18 cellular contexts compared by ENCODE assay signal in genomic region chr7:5350600-5351385, GRCh38.
DNase-seq lines count a peak whose midpoint lies in the region; ATAC-seq and TF ChIP-seq lines count a peak whose summit lies in the region.
"Had no signal": no experiment of that assay in that cellular context is flagged by ENCODE, and none has a peak within 500 bp of the region (broad histone marks: within the 10 kb centered on the region; RNA-seq: fewer than 3 reads in every experiment).

No MANE protein-coding gene starts in this region.

- ATAC-seq in Right ventricle myocardium inferior (no peak), gastrocnemius medialis (no peak)
- ATAC-seq: HCT116 had no signal

- H3K4me1 ChIP-seq in mesodermal cell (ENCODE audit: control insufficient read depth, insufficient read depth, low read length, poor library complexity, severe bottlenecking): peaks cover 16% of the 10 kb centered on the region
- H3K4me1 ChIP-seq in transverse colon: peaks cover 17 to 34% (median 26%) of the 10 kb centered on the region in 4 donors
- peaks cover 17 to 19% of the 10 kb centered on the region in 2 donors for H3K4me1 ChIP-seq in gastrocnemius medialis

- whole genome bisulfite sequencing in mesodermal cell (ENCODE audit: insufficient coverage in 2 of 2), 2 experiments: 62 to 64% methylated on average over 14 to 17 of the region's 23 CpGs
- WGBS in transverse colon (ENCODE audit: low coverage in 1 of 2), 2 donors: 89 to 91% methylated on average over 6 to 23 of the region's 23 CpGs

- intact Hi-C loops in Right ventricle myocardium inferior (cut with DNase I): no loop called here
- intact Hi-C loops in cardiac septum (cut with DNase I): no loop called here
- intact Hi-C loops in transverse colon (cut with DNase I; ENCODE audit: low total_unique reads): no loop called here
- intact Hi-C loops in gastrocnemius medialis (cut with DNase I; ENCODE audit: low total_unique reads): no loop called here

- H3K27ac ChIP-seq in mesodermal cell (ENCODE audit: low read depth, low read length, severe bottlenecking) (peak overlapping the region; percentile 29), transverse colon (peak overlapping the region in 3 of 4 donors; percentile 10 to 67 (median 20)), gastrocnemius medialis (no peak overlapping the region)
- H3K27ac ChIP-seq: 22Rv1; BLaER1 treated with 17β-estradiol and CSF1 and Interleukin-3, amounts not matched to agents 10 nM and 100 nM; KMS-11 had no signal

- H3K36me3 ChIP-seq in mesodermal cell (ENCODE audit: control insufficient read depth, insufficient read depth, low read length) (peaks cover 80% of the 10 kb centered on the region), transverse colon (peaks cover 0 to 13% (median under 1%) of the 10 kb centered on the region in 4 donors), gastrocnemius medialis (peaks cover 0 to 32% of the 10 kb centered on the region in 2 donors)

- no peak for TF ChIP-seq POLR2A in transverse colon (IDR thresholded peaks at IDR 0.05)
- no peak for TF ChIP-seq POLR2A in gastrocnemius medialis (IDR thresholded peaks at IDR 0.05)

- in situ Hi-C loops in transverse colon (cut with MboI; ENCODE audit: low pct_ligation_motif_present in 1 of 4, low pct_unique_long_range_greater_than_20kb in 1 of 4, low sequenced_read_pairs in 3 of 4): loop anchor here in 1 of 4 donors (25.0 kb wide), 1 partner anchor 112 kb away; no protein-coding TSS in a partner anchor
- in situ Hi-C loops in gastrocnemius medialis (cut with MboI; ENCODE audit: low sequenced_read_pairs in 4 of 4): no loop called here

- H3K9me3 ChIP-seq in mesodermal cell (ENCODE audit: control insufficient read depth, low read length): no peaks in the 10 kb centered on the region
- H3K9me3 ChIP-seq in transverse colon: no peaks in the 10 kb centered on the region
- H3K9me3 ChIP-seq in gastrocnemius medialis: no peaks in the 10 kb centered on the region
- H3K9me3 ChIP-seq: MG63 had no signal

- TF ChIP-seq EP300 in transverse colon (IDR thresholded peaks at IDR 0.05; ENCODE audit: low read depth): no peak

- no peak for TF ChIP-seq CTCF in transverse colon (IDR thresholded peaks at IDR 0.05)
- TF ChIP-seq CTCF in gastrocnemius medialis (IDR thresholded peaks at IDR 0.05 in 4 of 5, conservative IDR thresholded peaks at IDR 0.05 in 1 of 5): no peak

- H3K4me3 ChIP-seq in mesodermal cell (ENCODE audit: extremely low read depth, insufficient read depth, low read length, poor library complexity, severe bottlenecking) (no peak overlapping the region), transverse colon (no peak overlapping the region), gastrocnemius medialis (no peak overlapping the region)
- H3K4me3 ChIP-seq: BLaER1 treated with 17β-estradiol and CSF1 and Interleukin-3, amounts not matched to agents 10 nM and 100 nM; MG63 had no signal

- DNase-seq in Right ventricle myocardium inferior (ENCODE audit: missing footprints) (peak; percentile 39), cardiac septum (ENCODE audit: low spot score) (no peak), epidermal melanocyte (ENCODE audit: insufficient read length, low spot score) (peak; percentile 11), transverse colon (no peak), DMS53 treated with DMSO at 0.1 percent for 48 hours (lab: John Stamatoyannopoulos, UW; ENCODE audit: unreplicated experiment) (no peak), GM19238 (ENCODE audit: insufficient read length, low spot score) (no peak), gastrocnemius medialis (no peak)
- DNase-seq: MG63, NCI-H1105, NCI-H187, NCI-H446 treated with DMSO at 0.1 percent for 48 hours, NCI-H748 treated with DMSO at 0.1 percent for 48 hours, SHP77 had no signal

- H3K27me3 ChIP-seq in transverse colon (no peaks in the 10 kb centered on the region), gastrocnemius medialis (no peaks in the 10 kb centered on the region)
- H3K27me3 ChIP-seq: BLaER1 treated with 17β-estradiol and CSF1 and Interleukin-3, amounts not matched to agents 10 nM and 100 nM; MG63 had no signal

Comparison
In these comparisons a context has a peak if more than half of its experiments do, and no peak if none do; other contexts are left out.
1. DNase-seq: peak in Right ventricle myocardium inferior (single experiment) and epidermal melanocyte (single experiment); none in cardiac septum (single experiment), transverse colon (single experiment), DMS53 treated with DMSO at 0.1 percent for 48 hours (single experiment), GM19238 (single experiment) and gastrocnemius medialis (0 of 2).
2. H3K27ac ChIP-seq: peak in mesodermal cell (single experiment) and transverse colon (3 of 4); none in gastrocnemius medialis (0 of 4).